Comparison of ENCODE assay signal across 21 cellular contexts in the genomic region with DNA sequence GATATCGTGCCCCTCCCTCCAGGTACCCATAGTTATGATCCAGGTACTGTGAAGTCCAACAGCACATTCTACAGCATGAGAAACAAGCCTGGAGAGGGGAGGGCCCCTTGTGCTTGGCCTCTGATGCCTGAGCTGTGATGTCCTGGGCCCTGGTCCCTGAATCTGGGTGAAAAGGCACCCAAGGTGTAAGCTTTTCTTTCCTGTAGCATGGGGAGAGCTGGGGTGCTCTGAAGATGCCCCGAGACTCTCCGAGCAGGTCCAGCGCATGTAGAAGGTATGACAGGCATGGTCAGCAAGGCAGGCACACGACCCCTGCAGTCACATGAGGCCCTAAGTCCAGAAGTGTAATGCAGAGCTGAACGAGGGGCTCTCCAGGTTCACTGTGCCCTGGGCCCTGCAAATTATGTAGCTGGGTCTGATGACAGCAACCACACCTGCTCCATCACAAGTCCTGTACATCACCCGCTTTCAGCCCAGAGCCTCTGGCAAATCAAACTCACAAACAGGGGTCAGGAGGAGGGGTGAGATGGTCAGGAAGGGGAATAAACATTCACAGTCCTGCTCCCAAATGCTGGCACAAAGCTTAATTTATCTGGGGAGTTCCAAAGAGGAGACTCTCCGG. TPM values are rescaled to one million over a fixed set of nuclear protein-coding genes. Genes with fewer than 3 reads are reported as not detected.
A peak's percentile ranks its signal among the peaks of the same experiment; 100 is the strongest.
DNase-seq lines count a peak whose midpoint lies in the region; ATAC-seq and TF ChIP-seq lines count a peak whose summit lies in the region.
"Had no signal": no experiment of that assay in that cellular context is flagged by ENCODE, and none has a peak within 500 bp of the region (broad histone marks: within the 10 kb centered on the region; RNA-seq: fewer than 3 reads in every experiment).

No MANE protein-coding gene starts in this region.

- DNase-seq in Calu3 (no peak), RWPE2 (ENCODE audit: low spot score) (peak; percentile 63), mesenteric fat pad (ENCODE audit: low spot score) (peak; percentile 71), DMS 273 treated with DMSO at 0.1 percent for 48 hours (lab: John Stamatoyannopoulos, UW) (no peak), testis (no peak)
- DNase-seq in stimulated activated effector memory CD8-positive, alpha-beta T cell treated with anti-CD3 and anti-CD28 coated beads, Interleukin-12 subunit alpha, Interleukin-12 subunit beta, amount 100 ng/mL, for 72 hours (ENCODE audit: low spot score in 2 of 2): no peak
- DNase-seq: amniotic stem cell; central memory CD4-positive, alpha-beta T cell; effector CD8-positive, alpha-beta T cell; H7; left ventricle myocardium superior; NCI-H1105 treated with DMSO at 0.1 percent for 48 hours; NCI-H2107; NCI-H526; small intestine; T-helper 2 cell; transverse colon had no signal

- no peaks in the 10 kb centered on the region for H3K9me3 Mint-ChIP-seq in Calu3 (ENCODE audit: low read depth, unreplicated experiment)
- H3K9me3 Mint-ChIP-seq in stimulated activated effector memory CD8-positive, alpha-beta T cell treated with anti-CD3 and anti-CD28 coated beads, Interleukin-12 subunit alpha, Interleukin-12 subunit beta, amount 100 ng/mL, for 72 hours: no peaks in the 10 kb centered on the region
- H3K9me3 Mint-ChIP-seq: WTC11 had no signal

- no TSS peak for BruUV-seq in Calu3 (replicated peaks; lab: Mats Ljungman, UMichigan)

- WGBS in testis, 2 donors: 90 to 94% methylated on average over 4 to 8 of the region's 8 CpGs

- CTCF ChIA-PET in Calu3 (lab: Charles Lee): interaction anchor here (0.7 to 1.2 kb wide), 2 partner anchors 16 to 30 kb away, joined by 3 to 7 read pairs; no protein-coding TSS in a partner anchor

- H3K9me3 ChIP-seq in RWPE2 (ENCODE audit: severe bottlenecking): no peaks in the 10 kb centered on the region
- no peaks in the 10 kb centered on the region for H3K9me3 ChIP-seq in testis
- H3K9me3 ChIP-seq: SJSA1, transverse colon had no signal

- peaks cover 52% of the 10 kb centered on the region for H3K4me1 Mint-ChIP-seq in Calu3 (ENCODE audit: low read depth, unreplicated experiment)
- peaks cover 58% of the 10 kb centered on the region for H3K4me1 Mint-ChIP-seq in stimulated activated effector memory CD8-positive, alpha-beta T cell treated with anti-CD3 and anti-CD28 coated beads, Interleukin-12 subunit alpha, Interleukin-12 subunit beta, amount 100 ng/mL, for 72 hours

- intact Hi-C loops in Calu3 (cut with micrococcal nuclease; ENCODE audit: unreplicated experiment): no loop called here
- intact Hi-C loops in testis (cut with DNase I; ENCODE audit: low total_unique reads): no loop called here

- H3K4me3 Mint-ChIP-seq in Calu3 (ENCODE audit: low read depth, unreplicated experiment): peak overlapping the region; percentile 78
- H3K4me3 Mint-ChIP-seq in stimulated activated effector memory CD8-positive, alpha-beta T cell treated with anti-CD3 and anti-CD28 coated beads, Interleukin-12 subunit alpha, Interleukin-12 subunit beta, amount 100 ng/mL, for 72 hours: no peak overlapping the region
- H3K4me3 Mint-ChIP-seq: WTC11 had no signal

- no peak overlapping the region for H3K4me3 ChIP-seq in RWPE2 (ENCODE audit: severe bottlenecking)
- no peak overlapping the region for H3K4me3 ChIP-seq in testis
- H3K4me3 ChIP-seq: SJSA1, transverse colon had no signal

- TF ChIP-seq CTCF in Calu3 (IDR thresholded peaks at IDR 0.05; ENCODE audit: unreplicated experiment) (no peak), RWPE2 (IDR thresholded peaks at IDR 0.05; ENCODE audit: poor library complexity, severe bottlenecking) (no peak), testis (IDR thresholded peaks at IDR 0.05) (no peak)

- ATAC-seq in RWPE2 (ENCODE audit: low read depth) (no peak), GM21717 (IDR thresholded peaks at IDR 0.05; ENCODE audit: unreplicated experiment) (no peak), GM21786 (IDR thresholded peaks at IDR 0.05; ENCODE audit: unreplicated experiment) (no peak)
- no peak for ATAC-seq in stimulated activated effector memory CD8-positive, alpha-beta T cell treated with anti-CD3 and anti-CD28 coated beads, Interleukin-12 subunit alpha, Interleukin-12 subunit beta, amount 100 ng/mL, for 72 hours
- ATAC-seq: left ventricle myocardium superior, WTC11 had no signal

- H3K4me1 ChIP-seq in RWPE2 (ENCODE audit: insufficient read depth, poor library complexity, severe bottlenecking): peaks cover 20% of the 10 kb centered on the region
- peaks cover 9% of the 10 kb centered on the region for H3K4me1 ChIP-seq in testis

- H3K27me3 Mint-ChIP-seq in Calu3 (ENCODE audit: unreplicated experiment): no peaks in the 10 kb centered on the region

- H3K27me3 ChIP-seq in RWPE2 (ENCODE audit: insufficient read depth, poor library complexity, severe bottlenecking) (no peaks in the 10 kb centered on the region), testis (no peaks in the 10 kb centered on the region)
- H3K27me3 ChIP-seq: SJSA1, transverse colon had no signal

- H3K27ac ChIP-seq in RWPE2 (ENCODE audit: poor library complexity, severe bottlenecking) (no peak overlapping the region), testis (no peak overlapping the region)
- H3K27ac ChIP-seq: SJSA1 had no signal

- H3K36me3 ChIP-seq in RWPE2 (ENCODE audit: low read depth): peaks cover 18% of the 10 kb centered on the region
- H3K36me3 ChIP-seq in testis (ENCODE audit: low read depth, missing control alignments): no peaks in the 10 kb centered on the region
- H3K36me3 ChIP-seq: transverse colon had no signal

- peaks cover 41% of the 10 kb centered on the region for H3K36me3 Mint-ChIP-seq in Calu3 (ENCODE audit: insufficient read depth, unreplicated experiment)
- H3K36me3 Mint-ChIP-seq in stimulated activated effector memory CD8-positive, alpha-beta T cell treated with anti-CD3 and anti-CD28 coated beads, Interleukin-12 subunit alpha, Interleukin-12 subunit beta, amount 100 ng/mL, for 72 hours: no peaks in the 10 kb centered on the region
- H3K36me3 Mint-ChIP-seq: WTC11 had no signal

- TF ChIP-seq POLR2A in testis (IDR thresholded peaks at IDR 0.05): no peak

- no peak overlapping the region for H3K27ac Mint-ChIP-seq in Calu3 (ENCODE audit: unreplicated experiment)
- H3K27ac Mint-ChIP-seq in stimulated activated effector memory CD8-positive, alpha-beta T cell treated with anti-CD3 and anti-CD28 coated beads, Interleukin-12 subunit alpha, Interleukin-12 subunit beta, amount 100 ng/mL, for 72 hours: peak overlapping the region; percentile 86
- H3K27ac Mint-ChIP-seq: WTC11 had no signal

RNA-seq across cellular contexts. Expression of gene CTSZ, which starts 1.8 kb away (rescaled TPM):
- total RNA-seq in Calu3 (2022): 158 and 183 TPM in 2 replicates
- total RNA-seq in mesenteric fat pad: 277 TPM
- total RNA-seq in testis: 10 to 100 TPM; 49.4 to 77.4 TPM
- polyA plus RNA-seq in testis (ENCODE audit: insufficient read depth, low read depth, low replicate concordance): 120 TPM

RNA-seq across cellular contexts. Expression of gene TUBB1, which starts 10.4 kb away (rescaled TPM):
- total RNA-seq in Calu3 (2022): not detected in 2 replicates
- total RNA-seq in mesenteric fat pad: 0.51 TPM
- total RNA-seq in testis: under 1 TPM; 0.25 to 0.55 TPM
- polyA plus RNA-seq in testis (ENCODE audit: insufficient read depth, low read depth, low replicate concordance): 1.3 TPM
- total RNA-seq: H7, transverse colon, WTC11 had no signal

RNA-seq across cellular contexts. Expression of gene ATP5F1E, which starts 23.3 kb away (rescaled TPM):
- total RNA-seq in Calu3 (2022) (108 and 116 TPM in 2 replicates), mesenteric fat pad (71.3 TPM), testis (10 to 100 TPM; 24.6 to 25.5 TPM)
- 76.0 TPM for polyA plus RNA-seq in testis (ENCODE audit: insufficient read depth, low read depth, low replicate concordance)

RNA-seq across cellular contexts. Expression of gene NELFCD, which starts 27.8 kb away (rescaled TPM):
- 179 and 181 TPM in 2 replicates for total RNA-seq in Calu3 (2022)
- total RNA-seq in mesenteric fat pad: 43.9 TPM
- total RNA-seq in testis: 100 to 1,000 TPM; 103 to 123 TPM
- polyA plus RNA-seq in testis (ENCODE audit: insufficient read depth, low read depth, low replicate concordance): 105 TPM

RNA-seq across cellular contexts. Expression of gene PRELID3B, which starts 33.8 kb away (rescaled TPM):
- total RNA-seq in Calu3 (2022) (128 and 136 TPM in 2 replicates), mesenteric fat pad (56.8 TPM), testis (10 to 100 TPM; 29.1 to 35.3 TPM)
- 54.3 TPM for polyA plus RNA-seq in testis (ENCODE audit: insufficient read depth, low read depth, low replicate concordance)

Comparison
In these comparisons a context has a peak if more than half of its experiments do, and no peak if none do; other contexts are left out.
1. DNase-seq: peak in RWPE2 (single experiment) and mesenteric fat pad (single experiment); none in Calu3 (single experiment), stimulated activated effector memory CD8-positive, alpha-beta T cell treated with anti-CD3 and anti-CD28 coated beads, Interleukin-12 subunit alpha, Interleukin-12 subunit beta, amount 100 ng/mL, for 72 hours (0 of 2), DMS 273 treated with DMSO at 0.1 percent for 48 hours (single experiment) and testis (single experiment).